In the genomic region with DNA sequence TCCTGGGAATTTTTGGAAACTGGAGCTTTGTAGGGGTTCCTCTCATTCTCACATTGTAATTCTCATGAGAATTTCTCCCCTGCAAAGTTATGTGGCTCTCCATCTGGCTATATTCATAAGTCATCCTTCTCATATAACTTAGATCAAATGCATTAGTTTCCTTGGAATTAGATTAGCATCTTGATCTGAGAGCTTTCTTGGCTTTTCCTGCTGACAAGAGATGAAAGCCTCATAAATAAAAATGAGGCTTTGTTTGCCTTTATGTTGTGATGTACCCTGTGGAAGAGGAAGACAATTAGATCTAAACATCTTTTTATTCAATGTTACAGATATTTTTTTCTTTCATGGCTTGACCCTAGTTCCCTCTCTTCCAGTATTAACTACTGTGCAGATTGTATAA, we compare ENCODE assay signal across 24 cellular contexts.
A peak's percentile ranks its signal among the peaks of the same experiment; 100 is the strongest.
DNase-seq lines count a peak whose midpoint lies in the region; ATAC-seq and TF ChIP-seq lines count a peak whose summit lies in the region.
"Had no signal": no experiment of that assay in that cellular context is flagged by ENCODE, and none has a peak within 500 bp of the region (broad histone marks: within the 10 kb centered on the region; RNA-seq: fewer than 3 reads in every experiment).

No MANE protein-coding gene starts in this region.

- ATAC-seq in SK-N-SH treated with all-trans-retinoic acid at 6 μM for 48 hours (peak; percentile 40; the same call in 2 of the 3 replicates), natural killer cell (no peak)
- ATAC-seq: A549 had no signal

- H3K4me1 Mint-ChIP-seq in endodermal cell (no peaks in the 10 kb centered on the region), neural progenitor cell (peaks cover 17% of the 10 kb centered on the region), natural killer cell (no peaks in the 10 kb centered on the region)
- H3K4me1 Mint-ChIP-seq: CD14-positive monocyte; CD4-positive, alpha-beta memory T cell; CD4-positive, CD25-positive, alpha-beta regulatory T cell; CD8-positive, alpha-beta memory T cell had no signal

- H3K9me3 ChIP-seq in SK-N-SH (no peaks in the 10 kb centered on the region), endodermal cell (ENCODE audit: control insufficient read depth, low read length) (no peaks in the 10 kb centered on the region), neural progenitor cell (ENCODE audit: low read depth) (no peaks in the 10 kb centered on the region)
- H3K9me3 ChIP-seq: A549, BE2C, BLaER1 had no signal

- H3K36me3 ChIP-seq in SK-N-SH (replicated peaks in 1 of 2; ENCODE audit: control insufficient read depth in 1 of 2, insufficient read depth in 2 of 2, low read length in 1 of 2), result no peaks in the 10 kb centered on the region
- H3K36me3 ChIP-seq in endodermal cell (ENCODE audit: control insufficient read depth, insufficient read depth, low read length), result no peaks in the 10 kb centered on the region
- no peaks in the 10 kb centered on the region for H3K36me3 ChIP-seq in neural progenitor cell
- H3K36me3 ChIP-seq: BE2C, BLaER1 had no signal

- no peak overlapping the region for H3K27ac ChIP-seq in SK-N-SH (ENCODE audit: low read depth in 2 of 2, low read length in 1 of 2)
- peak overlapping the region; percentile 16 for H3K27ac ChIP-seq in endodermal cell (ENCODE audit: low read depth, low read length)
- H3K27ac ChIP-seq in neural progenitor cell, result no peak overlapping the region
- H3K27ac ChIP-seq: 22Rv1, A549, BLaER1 had no signal

- H3K9me2 ChIP-seq in SK-N-SH, result no peaks in the 10 kb centered on the region

- H3K4me3 Mint-ChIP-seq in endodermal cell (no peak overlapping the region), neural progenitor cell (no peak overlapping the region), natural killer cell (no peak overlapping the region)
- H3K4me3 Mint-ChIP-seq: CD14-positive monocyte; CD4-positive, alpha-beta memory T cell; CD4-positive, CD25-positive, alpha-beta regulatory T cell; CD8-positive, alpha-beta memory T cell had no signal

- H3K36me3 Mint-ChIP-seq in endodermal cell (ENCODE audit: low read depth) (no peaks in the 10 kb centered on the region), neural progenitor cell (no peaks in the 10 kb centered on the region), natural killer cell (no peaks in the 10 kb centered on the region)
- H3K36me3 Mint-ChIP-seq: CD14-positive monocyte; CD4-positive, alpha-beta memory T cell; CD4-positive, CD25-positive, alpha-beta regulatory T cell; CD8-positive, alpha-beta memory T cell had no signal

- H3K9ac ChIP-seq in SK-N-SH, result no peak overlapping the region
- no peak overlapping the region for H3K9ac ChIP-seq in endodermal cell (ENCODE audit: extremely low read depth, low read length, poor library complexity, severe bottlenecking)
- no peak overlapping the region for H3K9ac ChIP-seq in neural progenitor cell
- H3K9ac ChIP-seq: BLaER1 had no signal

- CTCF ChIA-PET in SK-N-SH (lab: Yijun Ruan, JAX), result interaction anchor here (0.6 kb wide), 1 partner anchor 67 kb away, joined by 3 read pairs; no protein-coding TSS in a partner anchor

- no peaks in the 10 kb centered on the region for H4K20me1 ChIP-seq in SK-N-SH (ENCODE audit: insufficient read depth)
- no peaks in the 10 kb centered on the region for H4K20me1 ChIP-seq in neural progenitor cell (ENCODE audit: low read depth)
- H4K20me1 ChIP-seq: BLaER1 had no signal

- H3K79me2 ChIP-seq in SK-N-SH (ENCODE audit: insufficient read depth) (no peaks in the 10 kb centered on the region), neural progenitor cell (ENCODE audit: low read depth) (no peaks in the 10 kb centered on the region)

- H3F3A ChIP-seq in SK-N-SH (replicated peaks; ENCODE audit: insufficient read depth) (no peaks in the 10 kb centered on the region), neural progenitor cell (ENCODE audit: low read depth) (no peaks in the 10 kb centered on the region)

- H3K27ac Mint-ChIP-seq in endodermal cell, result no peak overlapping the region
- peak overlapping the region; percentile 92 for H3K27ac Mint-ChIP-seq in neural progenitor cell
- H3K27ac Mint-ChIP-seq in natural killer cell, result no peak overlapping the region
- H3K27ac Mint-ChIP-seq: CD14-positive monocyte; CD4-positive, alpha-beta memory T cell; CD4-positive, CD25-positive, alpha-beta regulatory T cell; CD8-positive, alpha-beta memory T cell had no signal

- DNase-seq in SK-N-SH (no peak), endodermal cell (no peak), neural progenitor cell (ENCODE audit: low spot score) (no peak), natural killer cell (no peak), cortex of kidney (lab: John Stamatoyannopoulos, UW) (no peak)
- DNase-seq: ACHN; BE2C; C1 segment of cervical spinal cord; CD4-positive, alpha-beta memory T cell; CD4-positive, CD25-positive, alpha-beta regulatory T cell; CD8-positive, alpha-beta memory T cell; COR-L47; DMS 273 treated with DMSO at 0.1 percent for 48 hours; DMS153; DMS53; DMS79; DND-41; EL; GDM1 had no signal

- H3K27me3 ChIP-seq in SK-N-SH (ENCODE audit: insufficient read depth) (no peaks in the 10 kb centered on the region), endodermal cell (ENCODE audit: control insufficient read depth, insufficient read depth, low read length, poor library complexity, severe bottlenecking) (no peaks in the 10 kb centered on the region), neural progenitor cell (no peaks in the 10 kb centered on the region)
- H3K27me3 ChIP-seq: BE2C, BLaER1 had no signal

- no peak for TF ChIP-seq EP300 in SK-N-SH (IDR thresholded peaks at IDR 0.05; ENCODE audit: borderline replicate concordance in 1 of 2, low read depth in 1 of 2, low read length in 1 of 2)

- H3K4me2 ChIP-seq in SK-N-SH (no peak overlapping the region), neural progenitor cell (no peak overlapping the region)
- H3K4me2 ChIP-seq: A549, BLaER1 had no signal

- H3K9me3 Mint-ChIP-seq in endodermal cell (peaks cover 2% of the 10 kb centered on the region), neural progenitor cell (no peaks in the 10 kb centered on the region), natural killer cell (peaks cover 2 to 6% of the 10 kb centered on the region in 2 donors)
- H3K9me3 Mint-ChIP-seq: CD14-positive monocyte had no signal

- H3K4me1 ChIP-seq in SK-N-SH (ENCODE audit: control insufficient read depth in 1 of 2, insufficient read depth in 2 of 2, low read depth in 1 of 2, low read length in 1 of 2) (no peaks in the 10 kb centered on the region), endodermal cell (ENCODE audit: control insufficient read depth, insufficient read depth, low read length) (no peaks in the 10 kb centered on the region), neural progenitor cell (no peaks in the 10 kb centered on the region)
- H3K4me1 ChIP-seq: A549, BE2C, BLaER1 had no signal

- intact Hi-C loops in natural killer cell (cut with micrococcal nuclease), result no loop called here

- no peak for TF ChIP-seq CTCF in SK-N-SH (IDR thresholded peaks at IDR 0.05)
- TF ChIP-seq CTCF in endodermal cell (conservative IDR thresholded peaks at IDR 0.05), result no peak
- TF ChIP-seq CTCF in neural progenitor cell (IDR thresholded peaks at IDR 0.05), result no peak
- TF ChIP-seq CTCF in natural killer cell (IDR thresholded peaks at IDR 0.05), result no peak

- POLR2A ChIA-PET in SK-N-SH (lab: Yijun Ruan, JAX), result no interaction called here

- H3K4me3 ChIP-seq in SK-N-SH (ENCODE audit: low read depth in 2 of 2, low read length in 1 of 2) (no peak overlapping the region), endodermal cell (ENCODE audit: low read length) (no peak overlapping the region), neural progenitor cell (no peak overlapping the region)
- H3K4me3 ChIP-seq: A549, BLaER1 had no signal

- H2AFZ ChIP-seq in SK-N-SH (ENCODE audit: low read depth), result no peak overlapping the region
- H2AFZ ChIP-seq in neural progenitor cell (replicated peaks), result no peak overlapping the region

- TF ChIP-seq RAD21 in SK-N-SH (IDR thresholded peaks at IDR 0.05; ENCODE audit: low read length), result no peak

- no peaks in the 10 kb centered on the region for H3K27me3 Mint-ChIP-seq in endodermal cell (ENCODE audit: insufficient read depth)
- H3K27me3 Mint-ChIP-seq in neural progenitor cell (ENCODE audit: insufficient read depth, low read depth), result no peaks in the 10 kb centered on the region
- no peaks in the 10 kb centered on the region for H3K27me3 Mint-ChIP-seq in natural killer cell (ENCODE audit: low read depth in 2 of 2)

TF ChIP-seq in SK-N-SH treated with all-trans-retinoic acid at 6 μM for 48 hours, 23 proteins besides CTCF, POLR2A, EP300 and RAD21 (continues in another document):
- TF ChIP-seq ZNF8 (CRISPR knock-in tag; IDR thresholded peaks at IDR 0.05) (no peak), ISL1 (CRISPR knock-in tag; IDR thresholded peaks at IDR 0.05) (peak; percentile 100)

TF ChIP-seq in SK-N-SH, 30 proteins besides CTCF, POLR2A, EP300 and RAD21:
- TF ChIP-seq TAF1 (IDR thresholded peaks at IDR 0.05; ENCODE audit: borderline replicate concordance, low read depth, low read length) (no peak), RCOR1 (IDR thresholded peaks at IDR 0.05; ENCODE audit: low read length) (no peak), SMC3 (IDR thresholded peaks at IDR 0.05; ENCODE audit: low read depth, low read length) (no peak), NRF1 (IDR thresholded peaks at IDR 0.05; ENCODE audit: low read depth, low read length) (no peak), NFIC (IDR thresholded peaks at IDR 0.05; ENCODE audit: borderline replicate concordance) (no peak), TCF12 (IDR thresholded peaks at IDR 0.05) (no peak), FOXM1 (IDR thresholded peaks at IDR 0.05; ENCODE audit: low read depth) (no peak), MAX (IDR thresholded peaks at IDR 0.05; ENCODE audit: low read depth) (no peak), SIN3A (IDR thresholded peaks at IDR 0.05; ENCODE audit: borderline replicate concordance, low read depth, low read length) (no peak)
